ENCODE assay signal across 15 cellular contexts in genomic region chr2:44430340-44430739, GRCh38.
"Had no signal": no experiment of that assay in that cellular context is flagged by ENCODE, and none has a peak within 500 bp of the region (broad histone marks: within the 10 kb centered on the region; RNA-seq: fewer than 3 reads in every experiment).

No MANE protein-coding gene starts in this region.

- H3K36me3 ChIP-seq: esophagus muscularis mucosa, left ventricle myocardium inferior, ovary, upper lobe of left lung had no signal

- H3K4me3 ChIP-seq: esophagus muscularis mucosa, left ventricle myocardium inferior, ovary, upper lobe of left lung had no signal

- H3K27ac ChIP-seq: esophagus muscularis mucosa, left ventricle myocardium inferior, ovary, upper lobe of left lung, VCaP had no signal

- H3K27me3 ChIP-seq: esophagus muscularis mucosa, ovary, upper lobe of left lung had no signal

- H3K4me1 ChIP-seq: left ventricle myocardium inferior, upper lobe of left lung had no signal

- DNase-seq: activated CD4-positive, alpha-beta memory T cell treated with anti-CD3 and anti-CD28 coated beads, Interleukin-2, amount 10 ng/mL, durations not matched to agents 7 days and 5 days; activated CD4-positive, alpha-beta T cell treated with anti-CD3 and anti-CD28 coated beads for 36 hours; activated gamma-delta T cell; activated naive CD8-positive, alpha-beta T cell treated with anti-CD3 and anti-CD28 coated beads for 36 hours; activated T-cell treated with anti-CD3 and anti-CD28 coated beads, Interleukin-2, amount 50 U/mL, for 48 hours; cerebellar nuclear complex; dermis blood vessel endothelial cell; kidney; left ventricle myocardium inferior; nephron progenitor cell; ovary; stimulated activated CD4-positive, alpha-beta T cell treated with anti-CD3 and anti-CD28 coated beads, Interleukin-2, amount 100 ng/mL, for 48 hours; upper lobe of left lung had no signal

- H3K9me3 ChIP-seq: esophagus muscularis mucosa, left ventricle myocardium inferior, ovary, upper lobe of left lung had no signal
